ENCODE assay signal across 1 cellular context in genomic region chr5:33650911-33651310, GRCh38.
TF ChIP-seq lines count a peak whose summit lies in the region.

No MANE protein-coding gene starts in this region.

TF ChIP-seq in IMR-90, 13 proteins besides CTCF, POLR2A, EP300 and RAD21:
- no peak for TF ChIP-seq FOS (IDR thresholded peaks at IDR 0.05; ENCODE audit: low read depth, low read length)
TF ChIP-seq in IMR-90: peak in this region for 0.
